Comparison of ENCODE assay signal across 21 cellular contexts in the genomic region with DNA sequence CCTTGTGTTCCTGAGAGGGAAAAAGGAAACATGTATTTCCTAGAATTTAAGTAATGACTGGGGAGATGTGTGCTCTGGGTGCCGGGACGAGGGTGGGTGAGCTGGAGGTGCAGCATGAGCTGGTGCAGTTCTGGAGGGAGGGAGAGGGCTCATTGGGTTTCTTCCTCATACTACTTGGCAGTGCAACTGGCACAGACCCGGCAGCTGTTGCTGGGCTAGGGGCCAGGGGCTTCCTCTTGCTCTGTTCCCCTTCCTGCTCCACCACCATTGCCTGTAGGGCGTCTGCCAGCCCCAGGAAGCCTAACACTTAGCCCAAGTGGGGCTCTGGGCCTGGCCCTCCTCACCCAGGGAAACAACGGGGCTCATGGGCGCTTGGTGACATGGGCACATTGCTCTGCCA. TPM values are rescaled to one million over a fixed set of nuclear protein-coding genes. Genes with fewer than 3 reads are reported as not detected.
DNase-seq lines count a peak whose midpoint lies in the region; ATAC-seq, FAIRE-seq and TF ChIP-seq lines count a peak whose summit lies in the region.
"Had no signal": no experiment of that assay in that cellular context is flagged by ENCODE, and none has a peak within 500 bp of the region (broad histone marks: within the 10 kb centered on the region; RNA-seq: fewer than 3 reads in every experiment).

No MANE protein-coding gene starts in this region.

- DNase-seq in DMS 273 (lab: John Stamatoyannopoulos, UW; ENCODE audit: unreplicated experiment) (peak; percentile 4), DMS 273 treated with DMSO at 0.1 percent for 48 hours (lab: John Stamatoyannopoulos, UW) (no peak), COLO668 (lab: John Stamatoyannopoulos, UW; ENCODE audit: unreplicated experiment) (peak; percentile 20), NCI-H2029 treated with DMSO at 0.1 percent for 48 hours (lab: John Stamatoyannopoulos, UW) (peak; percentile 23), pancreas (peak in 1 of 6 donors; percentile 53), NCI-H1930 (lab: John Stamatoyannopoulos, UW) (no peak), aorta (no peak), D341Med (ENCODE audit: low spot score) (no peak)
- DNase-seq: ACHN, DND-41, H7, HFFc6, KBM-7, NCI-H2107, NCI-H226, NCI-H82, OCI-M1 had no signal

- intact Hi-C loops in pancreas (cut with DNase I) (no loop called here), aorta (cut with DNase I) (no loop called here)

- peaks cover 0 to 8% (median 6%) of the 10 kb centered on the region in 3 donors for H3K4me1 ChIP-seq in pancreas
- no peaks in the 10 kb centered on the region for H3K4me1 ChIP-seq in aorta (ENCODE audit: control insufficient read depth in 1 of 2, insufficient read depth in 2 of 2, low read length in 2 of 2)

- ATAC-seq in pancreas (peak in 3 of 4 donors; percentile 12 to 19 (median 15)), aorta (ENCODE audit: low FRiP score) (no peak)

- FAIRE-seq in pancreas (lab: Jason Lieb, UNC) = no peak
- FAIRE-seq: GM12891, RCC 7860 had no signal

- H3K27me3 ChIP-seq in pancreas (no peaks in the 10 kb centered on the region), aorta (ENCODE audit: control insufficient read depth in 1 of 2, insufficient read depth in 2 of 2, low read length in 1 of 2) (no peaks in the 10 kb centered on the region)

- H3K4me3 ChIP-seq in pancreas (no peak overlapping the region), aorta (ENCODE audit: low read length in 2 of 2) (no peak overlapping the region)

- H3K9me3 ChIP-seq in pancreas = no peaks in the 10 kb centered on the region
- no peaks in the 10 kb centered on the region for H3K9me3 ChIP-seq in aorta (ENCODE audit: control insufficient read depth, low read length)

- 59 to 61% methylated on average over 6 of the region's 6 CpGs for WGBS in pancreas, 2 donors
- WGBS in aorta, 2 donors = 54 to 55% methylated on average over 5 to 6 of the region's 6 CpGs

- TF ChIP-seq CTCF in pancreas (IDR thresholded peaks at IDR 0.05) = no peak

- no peak overlapping the region for H3K27ac ChIP-seq in pancreas
- no peak overlapping the region for H3K27ac ChIP-seq in aorta (ENCODE audit: low read depth in 1 of 2, low read length in 2 of 2)
- H3K27ac ChIP-seq: 22Rv1 had no signal

- no peaks in the 10 kb centered on the region for H3K36me3 ChIP-seq in pancreas
- no peaks in the 10 kb centered on the region for H3K36me3 ChIP-seq in aorta (ENCODE audit: control insufficient read depth in 1 of 2, insufficient read depth in 2 of 2, low read length in 1 of 2)

RNA-seq across cellular contexts. Expression of a gene that starts 5.9 kb away (rescaled TPM):
- total RNA-seq in pancreas = 1 to 10 TPM in 2 of 6 donors, under 1 TPM in 4; 0.32 to 4.4 (median 0.71) TPM
- 1 to 10 TPM in 1 of 2 donors, under 1 TPM in 1; 0.87 to 1.1 TPM for polyA plus RNA-seq in pancreas
- 1 to 10 TPM in 1 of 2 donors, under 1 TPM in 1; 0.29 to 2.5 TPM for total RNA-seq in aorta
- under 1 TPM in 1 of 2 donors, not detected in 1; 0.25 TPM for polyA plus RNA-seq in aorta
- total RNA-seq: SK-MEL-5 had no signal

RNA-seq across cellular contexts. Expression of a gene that starts 55.5 kb away (rescaled TPM):
- 1 to 10 TPM; 3.1 to 8.6 (median 5.1) TPM for total RNA-seq in pancreas
- 1 to 10 TPM; 2.3 to 5.2 TPM for polyA plus RNA-seq in pancreas
- total RNA-seq in aorta = 10 to 100 TPM; 32.7 to 35.8 TPM
- 10 to 100 TPM; 18.2 to 20.1 TPM for polyA plus RNA-seq in aorta

Comparison
In these comparisons a context has a peak if more than half of its experiments do, and no peak if none do; other contexts are left out.
1. DNase-seq: peak in DMS 273 (single experiment), COLO668 (single experiment) and NCI-H2029 treated with DMSO at 0.1 percent for 48 hours (single experiment); none in DMS 273 treated with DMSO at 0.1 percent for 48 hours (single experiment), NCI-H1930 (0 of 2), aorta (0 of 2) and D341Med (single experiment).